ENCODE assay signal across 1 cellular context in genomic region chr9:96874947-96875459, GRCh38.
A peak's percentile ranks its signal among the peaks of the same experiment; 100 is the strongest.
TF ChIP-seq lines count a peak whose summit lies in the region.

No MANE protein-coding gene starts in this region.

TF ChIP-seq in GM12878, 131 proteins besides CTCF, POLR2A, EP300 and RAD21 (continued from another document):
- TF ChIP-seq, protein P1, sequence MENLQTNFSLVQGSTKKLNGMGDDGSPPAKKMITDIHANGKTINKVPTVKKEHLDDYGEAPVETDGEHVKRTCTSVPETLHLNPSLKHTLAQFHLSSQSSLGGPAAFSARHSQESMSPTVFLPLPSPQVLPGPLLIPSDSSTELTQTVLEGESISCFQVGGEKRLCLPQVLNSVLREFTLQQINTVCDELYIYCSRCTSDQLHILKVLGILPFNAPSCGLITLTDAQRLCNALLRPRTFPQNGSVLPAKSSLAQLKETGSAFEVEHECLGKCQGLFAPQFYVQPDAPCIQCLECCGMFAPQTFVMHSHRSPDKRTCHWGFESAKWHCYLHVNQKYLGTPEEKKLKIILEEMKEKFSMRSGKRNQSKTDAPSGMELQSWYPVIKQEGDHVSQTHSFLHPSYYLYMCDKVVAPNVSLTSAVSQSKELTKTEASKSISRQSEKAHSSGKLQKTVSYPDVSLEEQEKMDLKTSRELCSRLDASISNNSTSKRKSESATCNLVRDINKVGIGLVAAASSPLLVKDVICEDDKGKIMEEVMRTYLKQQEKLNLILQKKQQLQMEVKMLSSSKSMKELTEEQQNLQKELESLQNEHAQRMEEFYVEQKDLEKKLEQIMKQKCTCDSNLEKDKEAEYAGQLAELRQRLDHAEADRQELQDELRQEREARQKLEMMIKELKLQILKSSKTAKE (IDR thresholded peaks at IDR 0.05; ENCODE audit: low read depth, poor library complexity, severe bottlenecking), result peak; percentile 80
- TF ChIP-seq ETV6 (conservative IDR thresholded peaks at IDR 0.05 in 1 of 2, IDR thresholded peaks at IDR 0.05 in 1 of 2; ENCODE audit: borderline replicate concordance in 1 of 2, low read depth in 1 of 2), result peak in 1 of 2 experiments; percentile 74; a peak in 1 of 4 replicates
- 0 out of 2 replicates have a peak, but pooled peaks have one; percentile 59 for TF ChIP-seq ZNF217 (IDR thresholded peaks at IDR 0.05)
- peak; percentile 47 for TF ChIP-seq KLF5 (IDR thresholded peaks at IDR 0.05; ENCODE audit: partially characterized antibody)
- TF ChIP-seq ZBED1 (IDR thresholded peaks at IDR 0.05; ENCODE audit: borderline replicate concordance), result peak; percentile 83; the same call in 1 of the 2 replicates
- TF ChIP-seq E2F8 (IDR thresholded peaks at IDR 0.05; ENCODE audit: low read depth, partially characterized antibody), result peak; percentile 39
- TF ChIP-seq IKZF2 (IDR thresholded peaks at IDR 0.05), result peak; percentile 86 to 90
- no peak for TF ChIP-seq IRF4 (IDR thresholded peaks at IDR 0.05; ENCODE audit: low read depth, low read length)
- no peak for TF ChIP-seq SREBF1 (IDR thresholded peaks at IDR 0.05; ENCODE audit: low read length)
- TF ChIP-seq RUNX3 (IDR thresholded peaks at IDR 0.05; ENCODE audit: low read length), result peak; percentile 85
- peak; percentile 28; the same call in 1 of the 2 replicates for TF ChIP-seq SPI1 (IDR thresholded peaks at IDR 0.05; ENCODE audit: borderline replicate concordance, insufficient read depth, low read depth, low read length)
- TF ChIP-seq PAX5 (IDR thresholded peaks at IDR 0.05; ENCODE audit: borderline replicate concordance, low read depth, low read length), result 0 out of 2 replicates have a peak, but pooled peaks have one; percentile 69
- TF ChIP-seq RELB (IDR thresholded peaks at IDR 0.05; ENCODE audit: low read depth), result peak; percentile 61
- TF ChIP-seq POU2F2 (IDR thresholded peaks at IDR 0.05; ENCODE audit: borderline replicate concordance, low read depth, low read length), result peak; percentile 54; the same call in 2 of the 3 replicates
- 0 out of 2 replicates have a peak, but pooled peaks have one; percentile 16 for TF ChIP-seq WRNIP1 (IDR thresholded peaks at IDR 0.05; ENCODE audit: borderline replicate concordance, low read depth, low read length)
- 0 out of 2 replicates have a peak, but pooled peaks have one; percentile 23 for TF ChIP-seq MLLT1 (IDR thresholded peaks at IDR 0.05)
- TF ChIP-seq MEF2A (IDR thresholded peaks at IDR 0.05; ENCODE audit: insufficient read depth, low read depth, low read length), result peak; percentile 76; the same call in 1 of the 2 replicates
- TF ChIP-seq, protein P2, sequence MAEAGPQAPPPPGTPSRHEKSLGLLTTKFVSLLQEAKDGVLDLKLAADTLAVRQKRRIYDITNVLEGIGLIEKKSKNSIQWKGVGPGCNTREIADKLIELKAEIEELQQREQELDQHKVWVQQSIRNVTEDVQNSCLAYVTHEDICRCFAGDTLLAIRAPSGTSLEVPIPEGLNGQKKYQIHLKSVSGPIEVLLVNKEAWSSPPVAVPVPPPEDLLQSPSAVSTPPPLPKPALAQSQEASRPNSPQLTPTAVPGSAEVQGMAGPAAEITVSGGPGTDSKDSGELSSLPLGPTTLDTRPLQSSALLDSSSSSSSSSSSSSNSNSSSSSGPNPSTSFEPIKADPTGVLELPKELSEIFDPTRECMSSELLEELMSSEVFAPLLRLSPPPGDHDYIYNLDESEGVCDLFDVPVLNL (IDR thresholded peaks at IDR 0.05; ENCODE audit: low read depth, low read length), result 0 out of 2 replicates have a peak, but pooled peaks have one; percentile 20
